13 cellular contexts compared by ENCODE assay signal in the genomic region with DNA sequence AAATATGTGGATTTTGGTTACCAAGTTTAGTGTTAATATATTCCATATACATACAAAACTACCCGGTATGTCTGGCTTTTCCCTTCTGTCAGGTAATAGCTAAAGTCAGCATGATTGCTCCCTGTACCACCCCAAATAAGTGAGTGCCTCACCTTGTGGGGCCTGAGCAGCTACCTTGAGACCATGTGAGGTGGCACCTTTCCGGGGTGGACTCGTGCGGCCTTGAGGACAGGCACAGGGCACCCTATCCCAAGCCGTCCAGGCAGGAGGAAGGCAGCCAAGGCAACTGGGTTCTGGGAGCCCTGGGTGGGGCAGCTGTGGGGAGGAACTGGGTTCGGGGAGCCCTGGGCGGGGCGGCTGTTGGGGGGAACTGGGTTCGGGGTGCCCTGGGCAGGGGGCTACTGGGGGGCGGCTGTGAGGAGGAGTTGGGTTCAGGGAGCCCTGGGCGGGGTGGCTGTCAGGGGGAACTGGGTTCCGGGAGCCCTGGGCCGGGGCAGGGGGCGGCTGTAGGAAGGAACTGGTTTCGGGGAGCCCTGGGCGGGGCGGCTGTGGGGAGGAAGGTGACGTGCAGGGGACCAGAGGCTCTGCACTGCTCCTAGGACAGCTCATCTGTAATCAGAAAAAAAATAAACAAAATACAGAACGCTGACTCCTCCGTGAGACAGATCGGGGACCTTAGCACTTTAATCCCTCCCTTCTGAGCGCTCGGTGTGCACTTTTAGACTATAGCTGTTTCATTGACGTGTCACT.
A peak's percentile ranks its signal among the peaks of the same experiment; 100 is the strongest.
DNase-seq lines count a peak whose midpoint lies in the region; ATAC-seq, FAIRE-seq and TF ChIP-seq lines count a peak whose summit lies in the region.
"Had no signal": no experiment of that assay in that cellular context is flagged by ENCODE, and none has a peak within 500 bp of the region (broad histone marks: within the 10 kb centered on the region; RNA-seq: fewer than 3 reads in every experiment).

No MANE protein-coding gene starts in this region.

- no peak overlapping the region for H3K4me2 ChIP-seq in K562 (ENCODE audit: insufficient read depth, low read length)
- H3K4me2 ChIP-seq: A549 had no signal

- 24% methylated on average over 16 of the region's 24 CpGs for WGBS in K562 (ENCODE audit: insufficient coverage, low coverage, missing lambda C conversion rate)

- no TSS peak for BruUV-seq in K562 (replicated peaks; lab: Mats Ljungman, UMichigan)

- peak; percentile 33 for ATAC-seq in activated CD4-positive, alpha-beta T cell treated with anti-CD3 and anti-CD28 coated beads for 36 hours
- no peak for ATAC-seq in K562
- ATAC-seq: A549 had no signal

- no peaks in the 10 kb centered on the region for H3K79me2 ChIP-seq in K562 (ENCODE audit: control insufficient read depth, insufficient read depth, low read length)

- TF ChIP-seq RAD21 in K562 (CRISPR knock-in tag; conservative IDR thresholded peaks at IDR 0.05 in 1 of 2, IDR thresholded peaks at IDR 0.05 in 1 of 2) = no peak

- H3K4me1 Mint-ChIP-seq in activated CD4-positive, alpha-beta T cell treated with anti-CD3 and anti-CD28 coated beads for 36 hours = peaks cover 48% of the 10 kb centered on the region
- H3K4me1 Mint-ChIP-seq in type B pancreatic cell (ENCODE audit: unreplicated experiment) = peaks cover 5% of the 10 kb centered on the region
- H3K4me1 Mint-ChIP-seq in progenitor cell of endocrine pancreas (ENCODE audit: low read depth) = no peaks in the 10 kb centered on the region

- no peak for TF ChIP-seq EP300 in K562 (IDR thresholded peaks at IDR 0.05; ENCODE audit: low read length)

- no peak overlapping the region for H3K4me3 Mint-ChIP-seq in activated CD4-positive, alpha-beta T cell treated with anti-CD3 and anti-CD28 coated beads for 36 hours
- H3K4me3 Mint-ChIP-seq in type B pancreatic cell = no peak overlapping the region
- H3K4me3 Mint-ChIP-seq in progenitor cell of endocrine pancreas (ENCODE audit: low read depth) = no peak overlapping the region

- peak; percentile 55 for DNase-seq in activated CD4-positive, alpha-beta T cell treated with anti-CD3 and anti-CD28 coated beads for 36 hours
- no peak for DNase-seq in activated CD4-positive, alpha-beta T cell treated with anti-CD3 and anti-CD28 coated beads for 1 hour
- DNase-seq in WERI-Rb-1 = no peak
- DNase-seq in K562 (ENCODE audit: extremely low read depth in 1 of 4, low spot score in 3 of 4) = peak in 1 of 4 experiments; percentile 35
- peak; percentile 22 to 34 for DNase-seq in stimulated activated CD4-positive, alpha-beta T cell treated with anti-CD3 and anti-CD28 coated beads, Interleukin-4, amount 100 ng/mL, for 4 hours
- no peak for DNase-seq in type B pancreatic cell (ENCODE audit: extremely low spot score, unreplicated experiment)
- no peak for DNase-seq in SJCRH30
- DNase-seq in progenitor cell of endocrine pancreas (ENCODE audit: low spot score, unreplicated experiment) = no peak
- DNase-seq: GOT3, Kasumi-1, NCI-H524 treated with DMSO at 0.1 percent for 48 hours had no signal

- H3K9me3 ChIP-seq in WERI-Rb-1 (ENCODE audit: severe bottlenecking) (no peaks in the 10 kb centered on the region), K562 (replicated peaks; ENCODE audit: control insufficient read depth, insufficient read depth, low read depth, low read length) (no peaks in the 10 kb centered on the region), SJCRH30 (replicated peaks) (no peaks in the 10 kb centered on the region)
- H3K9me3 ChIP-seq: A549 had no signal

- no peak overlapping the region for H3K9ac ChIP-seq in K562 (ENCODE audit: insufficient read depth in 1 of 2, low read depth in 2 of 2, low read length in 2 of 2)

- POLR2A ChIA-PET in activated CD4-positive, alpha-beta T cell treated with anti-CD3 and anti-CD28 coated beads for 36 hours (lab: Charles Lee) = no interaction called here
- POLR2A ChIA-PET in K562 (lab: Yijun Ruan, JAX) = interaction anchor here (1.1 kb wide), 1 partner anchor 17 kb away, joined by 3 read pairs; no protein-coding TSS in a partner anchor

- no peaks in the 10 kb centered on the region for H3K9me3 Mint-ChIP-seq in activated CD4-positive, alpha-beta T cell treated with anti-CD3 and anti-CD28 coated beads for 36 hours (ENCODE audit: low read depth)
- no peaks in the 10 kb centered on the region for H3K9me3 Mint-ChIP-seq in type B pancreatic cell
- no peaks in the 10 kb centered on the region for H3K9me3 Mint-ChIP-seq in progenitor cell of endocrine pancreas (ENCODE audit: low read depth)

- TF ChIP-seq CTCF in WERI-Rb-1 (IDR thresholded peaks at IDR 0.05; ENCODE audit: low read depth, low read length) (no peak), K562 (IDR thresholded peaks at IDR 0.05 in 2 of 3, conservative IDR thresholded peaks at IDR 0.05 in 1 of 3; ENCODE audit: insufficient read depth in 2 of 3, low read depth in 1 of 3, low read length in 3 of 3) (no peak), type B pancreatic cell (conservative IDR thresholded peaks at IDR 0.05) (no peak), progenitor cell of endocrine pancreas (IDR thresholded peaks at IDR 0.05; ENCODE audit: unreplicated experiment) (no peak)

- intact Hi-C loops in activated CD4-positive, alpha-beta T cell treated with anti-CD3 and anti-CD28 coated beads for 36 hours (cut with DNase I, micrococcal nuclease) = no loop called here
- intact Hi-C loops in K562 (cut with micrococcal nuclease) = no loop called here

- CTCF ChIA-PET in activated CD4-positive, alpha-beta T cell treated with anti-CD3 and anti-CD28 coated beads for 36 hours (lab: Charles Lee) = no interaction called here
- CTCF ChIA-PET in K562 (lab: Yijun Ruan, JAX; ENCODE audit: low intra/inter-chr PET ratio) = no interaction called here

- H3K36me3 Mint-ChIP-seq in activated CD4-positive, alpha-beta T cell treated with anti-CD3 and anti-CD28 coated beads for 36 hours (ENCODE audit: low read depth) = peaks cover 7% of the 10 kb centered on the region
- H3K36me3 Mint-ChIP-seq in type B pancreatic cell = peaks cover 3% of the 10 kb centered on the region
- no peaks in the 10 kb centered on the region for H3K36me3 Mint-ChIP-seq in progenitor cell of endocrine pancreas (ENCODE audit: insufficient read depth)

- H3K27ac Mint-ChIP-seq in activated CD4-positive, alpha-beta T cell treated with anti-CD3 and anti-CD28 coated beads for 36 hours = no peak overlapping the region
- H3K27ac Mint-ChIP-seq in type B pancreatic cell (no peak overlapping the region), progenitor cell of endocrine pancreas (no peak overlapping the region)

- peaks cover 11% of the 10 kb centered on the region for H4K20me1 ChIP-seq in K562 (replicated peaks; ENCODE audit: control insufficient read depth, insufficient read depth, low read length)

- H3K27me3 Mint-ChIP-seq in activated CD4-positive, alpha-beta T cell treated with anti-CD3 and anti-CD28 coated beads for 36 hours = no peaks in the 10 kb centered on the region
- H3K27me3 Mint-ChIP-seq in type B pancreatic cell (no peaks in the 10 kb centered on the region), progenitor cell of endocrine pancreas (no peaks in the 10 kb centered on the region)

- H3K4me1 ChIP-seq in K562 (replicated peaks in 1 of 2; ENCODE audit: control insufficient read depth in 2 of 2, insufficient read depth in 2 of 2, low read length in 2 of 2) (peaks cover 0 to 10% of the 10 kb centered on the region in 2 experiments; a peak in 1 of 5 replicates), SJCRH30 (peaks cover 10% of the 10 kb centered on the region; the same call in 1 of the 2 replicates)

- no peaks in the 10 kb centered on the region for H3K27me3 ChIP-seq in WERI-Rb-1 (ENCODE audit: insufficient read depth, low read depth, severe bottlenecking)
- H3K27me3 ChIP-seq in K562 (ENCODE audit: control insufficient read depth in 2 of 2, insufficient read depth in 2 of 2, low read length in 2 of 2) = peaks cover 41 to 50% of the 10 kb centered on the region in 2 experiments
- H3K27me3 ChIP-seq in SJCRH30 = no peaks in the 10 kb centered on the region

- no peaks in the 10 kb centered on the region for H3K9me1 ChIP-seq in K562 (ENCODE audit: control insufficient read depth, insufficient read depth, low read length)

- H3K4me3 ChIP-seq in WERI-Rb-1 (ENCODE audit: low read depth, low read length) (no peak overlapping the region), K562 (no peak overlapping the region), SJCRH30 (no peak overlapping the region)
- H3K4me3 ChIP-seq: A549 had no signal

- H2AFZ ChIP-seq in K562 (ENCODE audit: low read depth, low read length) = no peak overlapping the region

- in situ Hi-C loops in K562 (cut with MboI) = no loop called here

- peak; percentile 65 for FAIRE-seq in K562 (lab: Jason Lieb, UNC)
- FAIRE-seq: A549, bronchial epithelial cell had no signal

- no peak for TF ChIP-seq POLR2A in K562 (conservative IDR thresholded peaks at IDR 0.05)

- H3K36me3 ChIP-seq in WERI-Rb-1 (peaks cover 18% of the 10 kb centered on the region), K562 (ENCODE audit: control insufficient read depth, insufficient read depth, low read length) (no peaks in the 10 kb centered on the region), SJCRH30 (0 out of 2 replicates have a peak, but pooled peaks cover 4% of the 10 kb centered on the region)

- H3K27ac ChIP-seq in WERI-Rb-1 (peak overlapping the region; percentile 20), K562 (ENCODE audit: extremely low read depth, low read depth, low read length) (no peak overlapping the region), SJCRH30 (no peak overlapping the region)
- H3K27ac ChIP-seq: A549 had no signal

TF ChIP-seq in K562, 482 proteins besides CTCF, POLR2A, EP300 and RAD21 (continues in another document):
- TF ChIP-seq, protein P1, sequence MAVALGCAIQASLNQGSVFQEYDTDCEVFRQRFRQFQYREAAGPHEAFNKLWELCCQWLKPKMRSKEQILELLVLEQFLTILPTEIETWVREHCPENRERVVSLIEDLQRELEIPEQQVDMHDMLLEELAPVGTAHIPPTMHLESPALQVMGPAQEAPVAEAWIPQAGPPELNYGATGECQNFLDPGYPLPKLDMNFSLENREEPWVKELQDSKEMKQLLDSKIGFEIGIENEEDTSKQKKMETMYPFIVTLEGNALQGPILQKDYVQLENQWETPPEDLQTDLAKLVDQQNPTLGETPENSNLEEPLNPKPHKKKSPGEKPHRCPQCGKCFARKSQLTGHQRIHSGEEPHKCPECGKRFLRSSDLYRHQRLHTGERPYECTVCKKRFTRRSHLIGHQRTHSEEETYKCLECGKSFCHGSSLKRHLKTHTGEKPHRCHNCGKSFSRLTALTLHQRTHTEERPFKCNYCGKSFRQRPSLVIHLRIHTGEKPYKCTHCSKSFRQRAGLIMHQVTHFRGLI (CRISPR knock-in tag; IDR thresholded peaks at IDR 0.05) = no peak
- no peak for TF ChIP-seq ZKSCAN8 (CRISPR knock-in tag; IDR thresholded peaks at IDR 0.05)
- TF ChIP-seq TAF15 (IDR thresholded peaks at IDR 0.05; ENCODE audit: low read depth, low read length) = no peak
- no peak for TF ChIP-seq ZNF212 (CRISPR knock-in tag; IDR thresholded peaks at IDR 0.05)
- no peak for TF ChIP-seq MCM7 (IDR thresholded peaks at IDR 0.05)
- TF ChIP-seq MAZ (CRISPR knock-in tag; conservative IDR thresholded peaks at IDR 0.05 in 1 of 2, IDR thresholded peaks at IDR 0.05 in 1 of 2) = no peak

Comparison
In these comparisons a context has a peak if more than half of its experiments do, and no peak if none do; other contexts are left out.
1. DNase-seq: peak in activated CD4-positive, alpha-beta T cell treated with anti-CD3 and anti-CD28 coated beads for 36 hours (single experiment) and stimulated activated CD4-positive, alpha-beta T cell treated with anti-CD3 and anti-CD28 coated beads, Interleukin-4, amount 100 ng/mL, for 4 hours (2 of 2); none in activated CD4-positive, alpha-beta T cell treated with anti-CD3 and anti-CD28 coated beads for 1 hour (single experiment), WERI-Rb-1 (single experiment), type B pancreatic cell (single experiment), SJCRH30 (0 of 2) and progenitor cell of endocrine pancreas (single experiment).